Comparison of ENCODE assay signal across 19 cellular contexts in the genomic region with DNA sequence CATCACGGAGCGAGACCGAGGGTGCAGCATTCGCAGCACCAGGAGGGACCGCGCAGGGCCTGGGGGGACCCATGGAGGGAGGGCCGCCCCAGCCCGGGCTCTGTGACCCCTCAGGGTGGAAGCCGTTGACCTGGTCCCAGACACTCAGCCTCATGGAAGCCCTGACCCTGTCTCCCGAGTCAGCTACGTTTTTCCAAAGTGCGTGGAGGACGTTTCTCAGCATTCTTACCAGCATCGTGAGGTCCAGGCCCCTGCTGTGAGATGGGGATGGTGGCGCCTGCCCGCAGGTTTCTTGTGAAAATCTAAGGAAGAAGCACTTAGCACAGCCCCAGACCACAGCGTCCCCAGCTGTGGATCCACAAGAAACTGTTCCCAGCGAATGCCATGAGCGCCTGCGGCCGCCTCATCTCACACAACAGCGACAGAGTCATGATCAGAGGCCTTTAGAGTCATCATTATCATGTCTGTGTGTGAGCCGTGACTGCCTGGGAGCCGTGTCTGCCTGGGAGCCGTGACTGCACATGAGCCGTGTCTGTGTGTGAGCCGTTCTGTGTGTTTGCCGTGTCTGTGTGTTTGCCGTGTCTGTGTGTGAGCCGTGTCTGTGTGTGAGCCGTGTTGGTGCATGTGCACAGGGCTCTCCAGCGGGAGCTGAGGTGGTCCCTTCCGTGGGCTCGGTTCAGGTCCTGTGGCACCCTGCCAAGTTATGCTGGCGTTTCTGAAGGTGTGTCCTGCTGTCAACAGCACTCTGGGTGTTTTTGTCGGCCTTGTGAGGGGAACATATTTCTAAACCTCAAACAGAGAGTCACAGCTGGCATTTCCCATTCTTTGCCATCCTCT. TPM values are rescaled to one million over a fixed set of nuclear protein-coding genes. Genes with fewer than 3 reads are reported as not detected.
"Had no signal": no experiment of that assay in that cellular context is flagged by ENCODE, and none has a peak within 500 bp of the region (broad histone marks: within the 10 kb centered on the region; RNA-seq: fewer than 3 reads in every experiment).

No MANE protein-coding gene starts in this region.

- H3K4me3 Mint-ChIP-seq: memory B cell; naive thymus-derived CD8-positive, alpha-beta T cell; T-cell had no signal

- H3K4me1 ChIP-seq: uterus had no signal

- H3K9me3 Mint-ChIP-seq: activated T-helper 2 cell treated with anti-CD3 and anti-CD28 coated beads, Interferon-gamma antibody, Interleukin-2, Interleukin-4, amounts not matched to agents 10 μg/mL and 5 μg/mL and 100 μg/mL, durations not matched to agents 14 hours and 24 hours and 36 hours had no signal

- ATAC-seq: left ventricle myocardium superior; naive thymus-derived CD8-positive, alpha-beta T cell; right cardiac atrium; T-cell had no signal

- H3K36me3 ChIP-seq: uterus had no signal

- H3K27ac Mint-ChIP-seq: activated T-helper 2 cell treated with anti-CD3 and anti-CD28 coated beads, Interferon-gamma antibody, Interleukin-2, Interleukin-4, amounts not matched to agents 10 μg/mL and 5 μg/mL and 100 μg/mL, durations not matched to agents 14 hours and 24 hours and 36 hours; memory B cell; progenitor cell of endocrine pancreas; T-cell had no signal

- H3K27me3 ChIP-seq: esophagus muscularis mucosa, uterus had no signal

- H3K27ac ChIP-seq: esophagus muscularis mucosa, uterus had no signal

- H3K4me3 ChIP-seq: esophagus muscularis mucosa, smooth muscle cell, uterus had no signal

- H3K27me3 Mint-ChIP-seq: memory B cell; naive thymus-derived CD8-positive, alpha-beta T cell; progenitor cell of endocrine pancreas; T-cell had no signal

- DNase-seq: activated CD4-positive, alpha-beta T cell treated with anti-CD3 and anti-CD28 coated beads for 1 hour; activated CD4-positive, alpha-beta T cell treated with anti-CD3 and anti-CD28 coated beads, Interleukin-2, amount 50 U/mL, for 4 hours; activated naive CD4-positive, alpha-beta T cell treated with anti-CD3 and anti-CD28 coated beads, Interleukin-2, amount 50 U/mL, for 16 hours; activated T-cell treated with anti-CD3 and anti-CD28 coated beads for 4 hours; hippocampal formation; left ventricle myocardium superior; naive thymus-derived CD8-positive, alpha-beta T cell; occipital lobe; right cardiac atrium; T-cell; T-helper 9 cell; uterus had no signal

- H3K9me3 ChIP-seq: esophagus muscularis mucosa, uterus had no signal

RNA-seq across cellular contexts. Expression of a gene that starts 49.2 kb away (rescaled TPM):
- total RNA-seq: activated T-helper 2 cell treated with anti-CD3 and anti-CD28 coated beads, Interferon-gamma antibody, Interleukin-2, Interleukin-4, amounts not matched to agents 10 μg/mL and 5 μg/mL and 100 μg/mL, durations not matched to agents 14 hours and 24 hours and 36 hours; glomerular endothelial cell; left ventricle myocardium superior; mucosa of gallbladder; naive thymus-derived CD8-positive, alpha-beta T cell; progenitor cell of endocrine pancreas; smooth muscle cell; T-cell had no signal
